In the genomic region with DNA sequence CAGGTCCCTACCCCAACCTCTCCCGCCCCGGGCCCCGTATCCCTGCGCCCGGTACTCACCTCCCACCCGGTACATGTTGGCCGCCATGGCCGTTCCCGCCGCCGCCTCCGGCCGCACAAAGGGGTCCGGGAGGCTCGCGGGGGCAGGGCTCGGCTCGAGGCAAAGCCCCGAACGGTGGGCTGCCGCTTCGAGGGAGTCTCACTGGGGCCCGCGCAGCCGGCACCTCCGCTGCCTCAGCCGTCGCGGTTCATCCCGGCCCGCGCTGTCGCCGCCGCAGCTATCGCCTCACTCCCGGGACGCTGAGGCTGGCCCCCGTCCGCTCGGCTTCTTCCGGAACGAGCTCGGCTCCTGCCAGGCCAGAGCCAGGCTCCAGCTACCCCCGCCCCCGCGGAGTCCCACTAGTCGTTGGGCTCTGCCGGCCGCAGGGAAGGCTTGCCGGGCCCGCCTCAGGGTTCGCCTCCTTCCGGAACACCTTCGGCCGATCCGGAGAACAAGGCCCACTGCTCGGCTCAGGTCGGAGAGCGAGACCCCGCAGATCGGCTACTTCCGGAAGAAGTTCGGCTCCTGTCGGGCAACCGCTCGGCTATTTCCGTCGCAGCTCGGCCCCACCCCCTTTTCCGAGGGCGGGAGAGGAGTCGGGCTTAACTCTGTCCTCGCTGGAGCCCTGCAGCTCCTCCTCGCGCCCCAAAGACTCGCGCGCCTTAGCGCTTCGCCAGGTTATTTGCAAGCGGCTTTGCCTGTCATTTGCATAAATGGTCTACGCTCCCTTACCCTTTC, we compare ENCODE assay signal across 8 cellular contexts. TPM values are rescaled to one million over a fixed set of nuclear protein-coding genes. Genes with fewer than 3 reads are reported as not detected.
DNase-seq lines count a peak whose midpoint lies in the region; ATAC-seq, FAIRE-seq and TF ChIP-seq lines count a peak whose summit lies in the region.

Gene MTA2 (minus strand): TSS at position 502 of the 777 bp plus-strand sequence. CDS start 415 bp downstream, at position 87.

- H3K9me3 ChIP-seq in NT2/D1 (ENCODE audit: insufficient read depth, low read length): no peaks in the 10 kb centered on the region
- H3K9me3 ChIP-seq in H1 (ENCODE audit: insufficient read depth in 2 of 2, low read depth in 1 of 2, low read length in 1 of 2): no peaks in the 10 kb centered on the region

- no peak within 1 kb of the TSS for H2BK20ac ChIP-seq in H1 (ENCODE audit: low read length)

- H2AK5ac ChIP-seq in H1 (ENCODE audit: low read depth, low read length) (peak within 1 kb of the TSS; percentile 29; the same call in 1 of the 2 replicates), mesendoderm (ENCODE audit: low read length) (no peak within 1 kb of the TSS)

- H4K20me1 ChIP-seq in H1 (replicated peaks in 1 of 2; ENCODE audit: control insufficient read depth in 1 of 2, insufficient read depth in 2 of 2, low read length in 2 of 2): peaks cover 3 to 7% of the 10 kb centered on the region in 2 experiments

- H3K4me3 ChIP-seq in NT2/D1 (ENCODE audit: insufficient read length, low read depth): peak within 1 kb of the TSS; percentile 95
- peak within 1 kb of the TSS; percentile 74 to 86 (median 84) for H3K4me3 ChIP-seq in H1 (ENCODE audit: extremely low read depth in 1 of 4, insufficient read depth in 2 of 4, low read depth in 3 of 4, low read length in 4 of 4)
- H3K4me3 ChIP-seq in mesendoderm (ENCODE audit: low read length): peak within 1 kb of the TSS; percentile 89

- H2BK120ac ChIP-seq in H1 (replicated peaks; ENCODE audit: low read depth, low read length): no peak within 1 kb of the TSS
- peak within 1 kb of the TSS; percentile 83 for H2BK120ac ChIP-seq in mesendoderm (ENCODE audit: low read depth, low read length)

- peak within 1 kb of the TSS; percentile 97 for H3K4me3 Mint-ChIP-seq in activated CD8-positive, alpha-beta memory T cell treated with anti-CD3 and anti-CD28 coated beads, Interleukin-2, amount 10 ng/mL, durations not matched to agents 7 days and 5 days

- TF ChIP-seq CTCF in H1 (IDR thresholded peaks at IDR 0.05; ENCODE audit: control extremely low read depth in 1 of 3, insufficient read depth in 1 of 3, low read depth in 1 of 3, low read length in 3 of 3): no peak

- H3K27ac Mint-ChIP-seq in activated CD8-positive, alpha-beta memory T cell treated with anti-CD3 and anti-CD28 coated beads, Interleukin-2, amount 10 ng/mL, durations not matched to agents 7 days and 5 days: peak within 1 kb of the TSS; percentile 94

- no peak for TF ChIP-seq EP300 in H1 (IDR thresholded peaks at IDR 0.05; ENCODE audit: borderline replicate concordance in 1 of 2, low read depth in 2 of 2, low read length in 2 of 2)

- H3K4ac ChIP-seq in H1 (replicated peaks; ENCODE audit: insufficient read length, low read depth, low read length): peak within 1 kb of the TSS; percentile 14
- peak within 1 kb of the TSS; percentile 95 for H3K4ac ChIP-seq in mesendoderm (ENCODE audit: low read depth, low read length)

- H3K4me1 ChIP-seq in NT2/D1 (ENCODE audit: insufficient read depth, insufficient read length) (peaks cover 20% of the 10 kb centered on the region), H1 (replicated peaks in 1 of 4; ENCODE audit: control insufficient read depth in 3 of 4, insufficient read depth in 4 of 4, low read length in 3 of 4) (peaks cover 7 to 32% (median 17%) of the 10 kb centered on the region in 4 experiments), mesendoderm (ENCODE audit: control insufficient read depth, low read depth, low read length) (peaks cover 4% of the 10 kb centered on the region)

- H3K23ac ChIP-seq in H1 (ENCODE audit: insufficient read length) (no peak within 1 kb of the TSS), mesendoderm (ENCODE audit: low read length) (peak within 1 kb of the TSS; percentile 98)

- ATAC-seq in GM21381 (IDR thresholded peaks at IDR 0.05; ENCODE audit: unreplicated experiment): peak; percentile 74
- ATAC-seq in activated CD8-positive, alpha-beta memory T cell treated with anti-CD3 and anti-CD28 coated beads, Interleukin-2, amount 10 ng/mL, durations not matched to agents 7 days and 5 days: peak; percentile 89

- H3K9ac ChIP-seq in NT2/D1 (ENCODE audit: insufficient read length, low read depth): peak within 1 kb of the TSS; percentile 99
- peak within 1 kb of the TSS; percentile 83 to 99 (median 87) for H3K9ac ChIP-seq in H1 (replicated peaks in 1 of 4; ENCODE audit: extremely low read depth in 1 of 4, low read depth in 3 of 4, low read length in 3 of 4)
- H3K9ac ChIP-seq in mesendoderm (ENCODE audit: low read length): peak within 1 kb of the TSS; percentile 77

- DNase-seq in COR-L47 (lab: John Stamatoyannopoulos, UW): peak; percentile 98
- peak in 75 of 76 experiments; percentile 77 to 99 (median 98) for DNase-seq in HUDEP-2 (lab: John Stamatoyannopoulos, UW; ENCODE audit: unreplicated experiment in 76 of 76)
- peak; percentile 97 for DNase-seq in NT2/D1 (ENCODE audit: low read depth, low spot score)
- peak; percentile 99 for DNase-seq in activated CD8-positive, alpha-beta memory T cell treated with anti-CD3 and anti-CD28 coated beads, Interleukin-2, amount 10 ng/mL, durations not matched to agents 7 days and 5 days
- DNase-seq in H1 (ENCODE audit: low read depth in 1 of 2, low spot score in 2 of 2): peak; percentile 98 to 100
- DNase-seq in mesendoderm: peak; percentile 99
- DNase-seq in stimulated activated CD8-positive, alpha-beta memory T cell treated with anti-CD3 and anti-CD28 coated beads, Interleukin-15, amount 100 ng/mL, for 1 hour (ENCODE audit: low read depth): peak; percentile 99

- POLR2A ChIA-PET in H1 (lab: Charles Lee; ENCODE audit: partially characterized antibody): interaction anchor here (0.6 to 12.3 kb wide), 33 partner anchors 9 to 280 kb away, joined by 3 to 235 read pairs (median 3); partner anchors contain the start of genes B3GAT3, C11orf98, CSKMT and EEF1G

- H3K36me3 Mint-ChIP-seq in activated CD8-positive, alpha-beta memory T cell treated with anti-CD3 and anti-CD28 coated beads, Interleukin-2, amount 10 ng/mL, durations not matched to agents 7 days and 5 days: peaks cover 61% of the 10 kb centered on the region

- H2AFZ ChIP-seq in H1 (ENCODE audit: low read length): peak within 1 kb of the TSS; percentile 27; the same call in 1 of the 2 replicates

- no peaks in the 10 kb centered on the region for H3K27me3 Mint-ChIP-seq in activated CD8-positive, alpha-beta memory T cell treated with anti-CD3 and anti-CD28 coated beads, Interleukin-2, amount 10 ng/mL, durations not matched to agents 7 days and 5 days

- H3K79me2 ChIP-seq in H1 (ENCODE audit: control insufficient read depth in 1 of 2, insufficient read depth in 2 of 2, low read length in 2 of 2): peaks cover 0 to 28% of the 10 kb centered on the region in 2 experiments; a peak in 2 of 4 replicates
- peaks cover 25% of the 10 kb centered on the region for H3K79me2 ChIP-seq in mesendoderm (ENCODE audit: control insufficient read depth, insufficient read depth, low read length)

- H2BK5ac ChIP-seq in H1 (ENCODE audit: low read depth, low read length) (peak within 1 kb of the TSS; percentile 75; the same call in 1 of the 2 replicates), mesendoderm (ENCODE audit: low read length) (peak within 1 kb of the TSS; percentile 78)

- H4K8ac ChIP-seq in H1 (ENCODE audit: extremely low read depth, insufficient read depth, low read length) (peak within 1 kb of the TSS; percentile 95), mesendoderm (ENCODE audit: low read depth, low read length) (peak within 1 kb of the TSS; percentile 17)

- H3K56ac ChIP-seq in H1 (replicated peaks; ENCODE audit: insufficient read length, low read depth, low read length) (peak within 1 kb of the TSS; percentile 78), mesendoderm (ENCODE audit: low read length) (peak within 1 kb of the TSS; percentile 97)

- peak within 1 kb of the TSS; percentile 72 to 95 for H3K4me2 ChIP-seq in H1 (ENCODE audit: insufficient read depth in 1 of 2, low read depth in 2 of 2, low read length in 2 of 2)
- H3K4me2 ChIP-seq in mesendoderm (ENCODE audit: low read length): peak within 1 kb of the TSS; percentile 75

- H4K5ac ChIP-seq in H1 (ENCODE audit: insufficient read length, low read depth, low read length) (peak within 1 kb of the TSS; percentile 47), mesendoderm (ENCODE audit: low read length) (no peak within 1 kb of the TSS)

- H3K9me3 Mint-ChIP-seq in activated CD8-positive, alpha-beta memory T cell treated with anti-CD3 and anti-CD28 coated beads, Interleukin-2, amount 10 ng/mL, durations not matched to agents 7 days and 5 days (ENCODE audit: low read depth): no peaks in the 10 kb centered on the region

- peak within 1 kb of the TSS; percentile 27; the same call in 1 of the 2 replicates for H2BK12ac ChIP-seq in H1 (ENCODE audit: low read depth, low read length)

- CTCF ChIA-PET in activated CD8-positive, alpha-beta memory T cell treated with anti-CD3 and anti-CD28 coated beads, Interleukin-2, amount 10 ng/mL, durations not matched to agents 7 days and 5 days (lab: Charles Lee): interaction anchor here (0.6 to 4.9 kb wide), 18 partner anchors 9 to 126 kb away, joined by 3 to 34 read pairs (median 4); partner anchors contain the start of genes B3GAT3, C11orf98, CSKMT and EML3
- CTCF ChIA-PET in H1 (lab: Charles Lee; ENCODE audit: partially characterized antibody): interaction anchor here (0.9 to 2.2 kb wide), 5 partner anchors 9 to 170 kb away, joined by 3 to 24 read pairs (median 4); partner anchors contain the start of genes EEF1G, EML3, ROM1 and TUT1

- no peaks in the 10 kb centered on the region; the same call in 1 of the 2 replicates for H3K79me1 ChIP-seq in H1 (ENCODE audit: low read depth, low read length)
- H3K79me1 ChIP-seq in mesendoderm (ENCODE audit: low read length): peaks cover 21% of the 10 kb centered on the region

- H4K91ac ChIP-seq in H1 (replicated peaks; ENCODE audit: insufficient read length, low read length): peak within 1 kb of the TSS; percentile 38

- H3K27ac ChIP-seq in H1 (ENCODE audit: low read depth, low read length) (peak within 1 kb of the TSS; percentile 79), mesendoderm (ENCODE audit: low read depth, low read length) (peak within 1 kb of the TSS; percentile 97)

- H3K4me1 Mint-ChIP-seq in activated CD8-positive, alpha-beta memory T cell treated with anti-CD3 and anti-CD28 coated beads, Interleukin-2, amount 10 ng/mL, durations not matched to agents 7 days and 5 days: peaks cover 54% of the 10 kb centered on the region

- H3K18ac ChIP-seq in H1 (ENCODE audit: extremely low read depth, low read length) (peak within 1 kb of the TSS; percentile 84), mesendoderm (ENCODE audit: low read length) (peak within 1 kb of the TSS; percentile 98)

- WGBS in H1 (ENCODE audit: extremely low coverage in 1 of 2, insufficient coverage in 1 of 2, insufficient read length in 1 of 2, insufficient replicate concordance in 2 of 2, low coverage in 1 of 2, low lambda C conversion rate in 2 of 2, missing lambda C conversion rate in 1 of 2), 2 experiments: 1% methylated on average over 63 of the region's 83 CpGs; no CpG with 5 or more reads in 1 of the 2 experiments
- WGBS in mesendoderm (ENCODE audit: extremely low coverage, insufficient coverage, low lambda C conversion rate): no CpG with 5 or more reads among the region's 83 CpGs

- H3K36me3 ChIP-seq in NT2/D1 (ENCODE audit: insufficient read depth, insufficient read length, low read length): peaks cover 49% of the 10 kb centered on the region
- H3K36me3 ChIP-seq in H1 (ENCODE audit: control insufficient read depth in 2 of 4, insufficient read depth in 4 of 4, low read length in 3 of 4): peaks cover 17 to 20% (median 18%) of the 10 kb centered on the region in 4 experiments
- peaks cover 14% of the 10 kb centered on the region for H3K36me3 ChIP-seq in mesendoderm (ENCODE audit: control insufficient read depth, insufficient read depth, low read length)

- no peak within 1 kb of the TSS for H3K14ac ChIP-seq in H1 (ENCODE audit: insufficient read length)

- peak; percentile 81 for FAIRE-seq in H1 (lab: Jason Lieb, UNC)

- TF ChIP-seq POLR2A in H1 (IDR thresholded peaks at IDR 0.05; ENCODE audit: control extremely low read depth in 1 of 2, low read depth in 2 of 2, low read length in 2 of 2): peak in 1 of 2 experiments; percentile 78; a peak in 2 of 3 replicates

- H3K27me3 ChIP-seq in NT2/D1 (ENCODE audit: insufficient read depth, insufficient read length): peaks cover 2% of the 10 kb centered on the region
- H3K27me3 ChIP-seq in H1 (replicated peaks in 1 of 4; ENCODE audit: control insufficient read depth in 3 of 4, extremely low read depth in 1 of 4, insufficient read depth in 3 of 4, low read length in 3 of 4): peaks cover 0 to 13% (median 11%) of the 10 kb centered on the region in 4 experiments; a peak in 6 of 7 replicates
- no peaks in the 10 kb centered on the region for H3K27me3 ChIP-seq in mesendoderm (ENCODE audit: insufficient read depth, low read length, poor library complexity)

- peak within 1 kb of the TSS; percentile 88; the same call in 1 of the 2 replicates for H2BK15ac ChIP-seq in H1 (ENCODE audit: low read length)
- no peak within 1 kb of the TSS for H2BK15ac ChIP-seq in mesendoderm (replicated peaks; ENCODE audit: low read depth)

- peaks cover 17% of the 10 kb centered on the region; the same call in 1 of the 2 replicates for H3K23me2 ChIP-seq in H1 (ENCODE audit: low read depth, low read length)

- no peak for TF ChIP-seq RAD21 in H1 (IDR thresholded peaks at IDR 0.05 in 1 of 2, conservative IDR thresholded peaks at IDR 0.05 in 1 of 2; ENCODE audit: low read depth in 2 of 2, low read length in 2 of 2)

RNA-seq across cellular contexts. Expression of gene MTA2, which starts in this region (rescaled TPM):
- total RNA-seq in activated CD8-positive, alpha-beta memory T cell treated with anti-CD3 and anti-CD28 coated beads, Interleukin-2, amount 10 ng/mL, durations not matched to agents 7 days and 5 days: 100 to 1,000 TPM; 245 to 264 TPM
- 114 and 117 TPM in 2 replicates for total RNA-seq in H1 (2021; fragmentation: NEBNext Ultra II Directional; extraction: Animal tissue kit (Norgen Biotek cat#: 25700))
- polyA plus RNA-seq in H1 (2011; rRNA removed): 25.7 and 32.2 TPM in 2 replicates
- polyA plus RNA-seq in H1 (2011; cell fraction: cytosol; rRNA removed): 35.3 TPM
- 66.3 TPM for polyA plus RNA-seq in H1 (2011; cell fraction: nucleus; rRNA removed)
- polyA plus RNA-seq in H1 (2012, experiment 1 of 2): 98.7 to 112 TPM (median 111 TPM) in 4 replicates
- polyA plus RNA-seq in H1 (2012, experiment 2 of 2): 79.2 TPM
- 45.4 TPM for polyA plus RNA-seq in H1 (2013, experiment 1 of 2)
- polyA plus RNA-seq in H1 (2013, experiment 2 of 2): 44.6 TPM
- 69.4 and 71.5 TPM in 2 replicates for polyA minus RNA-seq in H1 (2011; rRNA and poly(A)+ RNA removed)
- 41.7 TPM for polyA minus RNA-seq in H1 (2011; cell fraction: cytosol; rRNA and poly(A)+ RNA removed)
- polyA minus RNA-seq in H1 (2011; cell fraction: nucleus; rRNA and poly(A)+ RNA removed): 48.7 TPM
- 75.0 TPM for polyA plus RNA-seq in mesendoderm (2013, experiment 1 of 2)
- 74.7 TPM for polyA plus RNA-seq in mesendoderm (2013, experiment 2 of 2)

Comparison
In these comparisons a context has a peak if more than half of its experiments do, and no peak if none do; other contexts are left out.
1. Peak in every context shown above with its lines: DNase-seq, ATAC-seq, H3K4me3 ChIP-seq and H3K27ac ChIP-seq.